In genomic region chr7:1045038-1045726, GRCh38 we compare ENCODE assay signal across 1 cellular context.
A peak's percentile ranks its signal among the peaks of the same experiment; 100 is the strongest.
TF ChIP-seq lines count a peak whose summit lies in the region.

No MANE protein-coding gene starts in this region.

TF ChIP-seq in HepG2, 621 proteins besides CTCF, POLR2A, EP300 and RAD21 (continued from another document):
- no peak for TF ChIP-seq ZNF660 (CRISPR knock-in tag; IDR thresholded peaks at IDR 0.05; ENCODE audit: borderline replicate concordance, low read depth)
- 0 out of 2 replicates have a peak, but pooled peaks have one; percentile 30 for TF ChIP-seq TCF7 (IDR thresholded peaks at IDR 0.05; ENCODE audit: low read depth)
- TF ChIP-seq, protein P1, sequence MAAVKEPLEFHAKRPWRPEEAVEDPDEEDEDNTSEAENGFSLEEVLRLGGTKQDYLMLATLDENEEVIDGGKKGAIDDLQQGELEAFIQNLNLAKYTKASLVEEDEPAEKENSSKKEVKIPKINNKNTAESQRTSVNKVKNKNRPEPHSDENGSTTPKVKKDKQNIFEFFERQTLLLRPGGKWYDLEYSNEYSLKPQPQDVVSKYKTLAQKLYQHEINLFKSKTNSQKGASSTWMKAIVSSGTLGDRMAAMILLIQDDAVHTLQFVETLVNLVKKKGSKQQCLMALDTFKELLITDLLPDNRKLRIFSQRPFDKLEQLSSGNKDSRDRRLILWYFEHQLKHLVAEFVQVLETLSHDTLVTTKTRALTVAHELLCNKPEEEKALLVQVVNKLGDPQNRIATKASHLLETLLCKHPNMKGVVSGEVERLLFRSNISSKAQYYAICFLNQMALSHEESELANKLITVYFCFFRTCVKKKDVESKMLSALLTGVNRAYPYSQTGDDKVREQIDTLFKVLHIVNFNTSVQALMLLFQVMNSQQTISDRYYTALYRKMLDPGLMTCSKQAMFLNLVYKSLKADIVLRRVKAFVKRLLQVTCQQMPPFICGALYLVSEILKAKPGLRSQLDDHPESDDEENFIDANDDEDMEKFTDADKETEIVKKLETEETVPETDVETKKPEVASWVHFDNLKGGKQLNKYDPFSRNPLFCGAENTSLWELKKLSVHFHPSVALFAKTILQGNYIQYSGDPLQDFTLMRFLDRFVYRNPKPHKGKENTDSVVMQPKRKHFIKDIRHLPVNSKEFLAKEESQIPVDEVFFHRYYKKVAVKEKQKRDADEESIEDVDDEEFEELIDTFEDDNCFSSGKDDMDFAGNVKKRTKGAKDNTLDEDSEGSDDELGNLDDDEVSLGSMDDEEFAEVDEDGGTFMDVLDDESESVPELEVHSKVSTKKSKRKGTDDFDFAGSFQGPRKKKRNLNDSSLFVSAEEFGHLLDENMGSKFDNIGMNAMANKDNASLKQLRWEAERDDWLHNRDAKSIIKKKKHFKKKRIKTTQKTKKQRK (IDR thresholded peaks at IDR 0.05; ENCODE audit: low read length) = no peak
- TF ChIP-seq, protein P2, sequence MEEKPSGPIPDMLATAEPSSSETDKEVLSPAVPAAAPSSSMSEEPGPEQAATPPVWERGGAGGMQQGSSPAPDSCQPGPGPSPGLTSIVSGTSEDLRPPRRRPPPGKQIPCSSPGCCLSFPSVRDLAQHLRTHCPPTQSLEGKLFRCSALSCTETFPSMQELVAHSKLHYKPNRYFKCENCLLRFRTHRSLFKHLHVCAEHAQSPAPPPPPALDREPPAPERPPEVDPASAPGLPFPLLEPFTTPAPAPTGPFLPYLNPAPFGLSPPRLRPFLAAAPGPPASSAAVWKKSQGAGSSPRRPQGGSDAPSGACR (CRISPR knock-in tag; IDR thresholded peaks at IDR 0.05) = 0 out of 2 replicates have a peak, but pooled peaks have one; percentile 30
- 0 out of 2 replicates have a peak, but pooled peaks have one; percentile 8 for TF ChIP-seq RXRB (CRISPR knock-in tag; IDR thresholded peaks at IDR 0.05; ENCODE audit: borderline replicate concordance)
- TF ChIP-seq SAP130 (CRISPR knock-in tag; IDR thresholded peaks at IDR 0.05; ENCODE audit: low read depth) = peak; percentile 55
- no peak for TF ChIP-seq ETS1 (CRISPR knock-in tag; IDR thresholded peaks at IDR 0.05)
- TF ChIP-seq ZNF329 (CRISPR knock-in tag; IDR thresholded peaks at IDR 0.05; ENCODE audit: low read depth) = no peak
- peak; percentile 60; the same call in 1 of the 2 replicates for TF ChIP-seq PHF21A (CRISPR knock-in tag; IDR thresholded peaks at IDR 0.05)
- 0 out of 2 replicates have a peak, but pooled peaks have one; percentile 40 for TF ChIP-seq GATAD2A (CRISPR knock-in tag; IDR thresholded peaks at IDR 0.05)
- TF ChIP-seq POLR2AphosphoS5 (IDR thresholded peaks at IDR 0.05; ENCODE audit: low read depth, low read length) = peak; percentile 63
- TF ChIP-seq ZNF605 (CRISPR knock-in tag; IDR thresholded peaks at IDR 0.05) = 0 out of 2 replicates have a peak, but pooled peaks have one; percentile 49
